8 cellular contexts compared by ENCODE assay signal in the genomic region with DNA sequence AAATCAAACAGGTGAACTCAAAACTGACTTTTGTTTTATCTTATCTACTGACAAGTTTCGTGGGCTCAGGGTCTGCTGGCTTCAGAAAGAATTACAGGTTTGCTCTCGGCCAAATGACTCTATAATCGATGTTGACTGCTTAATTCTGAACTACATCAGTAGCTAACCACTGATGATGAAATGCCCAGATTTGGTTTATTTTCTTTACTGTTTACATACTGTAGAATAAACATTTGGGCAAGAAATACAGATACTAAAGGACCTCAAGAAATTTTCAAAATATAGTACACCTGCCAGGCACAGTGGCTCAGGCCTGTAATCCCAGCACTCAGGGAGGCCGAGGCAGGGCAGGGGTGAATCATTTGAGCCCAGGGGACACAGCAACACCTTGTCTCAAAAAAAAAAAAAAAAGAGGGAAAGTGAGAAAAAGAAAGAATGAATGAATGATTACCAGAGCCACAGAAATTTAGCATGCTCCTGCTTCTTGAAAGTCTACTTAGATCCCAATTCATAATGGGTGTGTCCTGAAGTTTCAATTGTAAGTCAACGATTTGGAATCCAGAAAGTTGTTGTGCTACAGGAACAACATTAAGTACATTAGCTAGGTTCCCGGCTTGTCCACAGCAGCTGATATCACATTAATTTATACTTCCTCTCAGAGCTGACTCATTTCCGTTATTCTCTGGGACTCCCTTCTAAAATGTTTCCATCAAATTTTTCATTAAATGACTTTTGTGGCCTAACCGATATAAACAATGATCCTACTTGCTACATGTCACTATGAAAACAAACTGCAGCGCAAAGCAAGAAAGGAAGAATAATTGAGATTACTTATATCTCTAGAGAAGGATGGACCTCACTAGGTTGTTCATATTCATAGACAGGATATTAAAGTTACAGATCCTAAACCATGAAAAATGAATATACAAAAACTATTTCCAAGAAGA.
DNase-seq lines count a peak whose midpoint lies in the region; ATAC-seq and TF ChIP-seq lines count a peak whose summit lies in the region.

No MANE protein-coding gene starts in this region.

- H3K27ac Mint-ChIP-seq in natural killer cell (peak overlapping the region; percentile 80 to 81), neural progenitor cell (no peak overlapping the region)

- H3K4me3 ChIP-seq in DND-41 (ENCODE audit: low read depth in 1 of 2, low read length in 2 of 2) (no peak overlapping the region), HUES48 (ENCODE audit: low read depth, low read length) (no peak overlapping the region), neural progenitor cell (no peak overlapping the region)

- H3K4me1 ChIP-seq in DND-41 (ENCODE audit: insufficient read depth, low read length) (no peaks in the 10 kb centered on the region), HUES48 (ENCODE audit: control insufficient read depth, insufficient read depth, low read length) (peaks cover 57% of the 10 kb centered on the region), neural progenitor cell (peaks cover 24% of the 10 kb centered on the region)

- intact Hi-C loops in natural killer cell (cut with micrococcal nuclease) = loop anchor here (5.0 kb wide), 1 partner anchor 54 kb away; no protein-coding TSS in a partner anchor

- DNase-seq in DND-41 = no peak
- DNase-seq in astrocyte of the hippocampus (ENCODE audit: low read depth, low spot score) = peak; percentile 63
- DNase-seq in natural killer cell = no peak
- no peak for DNase-seq in neural progenitor cell (ENCODE audit: low spot score)
- no peak for DNase-seq in NCI-H524 treated with DMSO at 0.1 percent for 48 hours (lab: John Stamatoyannopoulos, UW)
- DNase-seq in activated CD8-positive, alpha-beta memory T cell treated with anti-CD3 and anti-CD28 coated beads, Interleukin-2, amount 50 U/mL, for 4 hours = no peak
- DNase-seq in LoVo (ENCODE audit: low spot score) = no peak

- H3K4me3 Mint-ChIP-seq in natural killer cell = peak overlapping the region; percentile 80
- no peak overlapping the region for H3K4me3 Mint-ChIP-seq in neural progenitor cell

- H3K4me1 Mint-ChIP-seq in natural killer cell (peaks cover 51 to 54% of the 10 kb centered on the region in 2 donors), neural progenitor cell (peaks cover 27% of the 10 kb centered on the region)

- H4K20me1 ChIP-seq in DND-41 (ENCODE audit: insufficient read depth, low read length) (peaks cover 85% of the 10 kb centered on the region), neural progenitor cell (ENCODE audit: low read depth) (peaks cover 70% of the 10 kb centered on the region)

- H3K4me2 ChIP-seq in DND-41 (ENCODE audit: insufficient read depth, low read length) (no peak overlapping the region), neural progenitor cell (no peak overlapping the region)

- H3K9me3 ChIP-seq in DND-41 (ENCODE audit: insufficient read depth, low read length, severe bottlenecking) = no peaks in the 10 kb centered on the region
- H3K9me3 ChIP-seq in HUES48 (ENCODE audit: control insufficient read depth, insufficient read depth, low read length) = no peaks in the 10 kb centered on the region
- H3K9me3 ChIP-seq in neural progenitor cell (ENCODE audit: low read depth) = no peaks in the 10 kb centered on the region

- no peaks in the 10 kb centered on the region for H3K27me3 ChIP-seq in DND-41 (ENCODE audit: insufficient read depth, low read length, poor library complexity)
- no peaks in the 10 kb centered on the region for H3K27me3 ChIP-seq in HUES48 (ENCODE audit: control insufficient read depth, insufficient read depth, low read length)
- no peaks in the 10 kb centered on the region for H3K27me3 ChIP-seq in neural progenitor cell

- no peaks in the 10 kb centered on the region for H3F3A ChIP-seq in neural progenitor cell (ENCODE audit: low read depth)

- H3K9me3 Mint-ChIP-seq in natural killer cell (no peaks in the 10 kb centered on the region), neural progenitor cell (no peaks in the 10 kb centered on the region)

- H2AFZ ChIP-seq in DND-41 (ENCODE audit: low read depth, low read length) = no peak overlapping the region
- H2AFZ ChIP-seq in neural progenitor cell (replicated peaks) = no peak overlapping the region

- no peak overlapping the region for H3K9ac ChIP-seq in DND-41 (ENCODE audit: low read depth, low read length)
- H3K9ac ChIP-seq in HUES48 (ENCODE audit: low read depth, low read length) = no peak overlapping the region
- no peak overlapping the region for H3K9ac ChIP-seq in neural progenitor cell

- ATAC-seq in DND-41 (ENCODE audit: insufficient read depth, low read depth) (0 out of 3 replicates have a peak, but pooled peaks have one; percentile 9), natural killer cell (peak in 2 of 3 donors; percentile 54 to 76)

- peaks cover 99% of the 10 kb centered on the region for H3K79me2 ChIP-seq in DND-41 (ENCODE audit: insufficient read depth, low read length)
- peaks cover 100% of the 10 kb centered on the region for H3K79me2 ChIP-seq in neural progenitor cell (ENCODE audit: low read depth)

- TF ChIP-seq CTCF in DND-41 (IDR thresholded peaks at IDR 0.05; ENCODE audit: borderline replicate concordance, extremely low read depth, low read length, poor library complexity, severe bottlenecking) = no peak
- TF ChIP-seq CTCF in natural killer cell (IDR thresholded peaks at IDR 0.05) = no peak
- TF ChIP-seq CTCF in neural progenitor cell (IDR thresholded peaks at IDR 0.05) = no peak

- H3K36me3 ChIP-seq in DND-41 (ENCODE audit: insufficient read depth, low read length) (no peaks in the 10 kb centered on the region), HUES48 (ENCODE audit: control insufficient read depth, insufficient read depth, low read length) (no peaks in the 10 kb centered on the region), neural progenitor cell (no peaks in the 10 kb centered on the region)

- no peaks in the 10 kb centered on the region for H3K27me3 Mint-ChIP-seq in natural killer cell (ENCODE audit: low read depth in 2 of 2)
- no peaks in the 10 kb centered on the region for H3K27me3 Mint-ChIP-seq in neural progenitor cell (ENCODE audit: insufficient read depth, low read depth)

- no peak overlapping the region for H3K27ac ChIP-seq in DND-41 (ENCODE audit: low read length)
- peak overlapping the region; percentile 44 for H3K27ac ChIP-seq in HUES48 (ENCODE audit: low read depth, low read length)
- no peak overlapping the region for H3K27ac ChIP-seq in neural progenitor cell

- H3K36me3 Mint-ChIP-seq in natural killer cell (no peaks in the 10 kb centered on the region), neural progenitor cell (no peaks in the 10 kb centered on the region)
